In genomic region chr12:65705380-65705876, GRCh38 we compare ENCODE assay signal across 21 cellular contexts.
DNase-seq lines count a peak whose midpoint lies in the region; ATAC-seq, FAIRE-seq and TF ChIP-seq lines count a peak whose summit lies in the region.
"Had no signal": no experiment of that assay in that cellular context is flagged by ENCODE, and none has a peak within 500 bp of the region (broad histone marks: within the 10 kb centered on the region; RNA-seq: fewer than 3 reads in every experiment).

No MANE protein-coding gene starts in this region.

- no peak overlapping the region for H3K4me2 ChIP-seq in H1 (ENCODE audit: insufficient read depth in 1 of 2, low read depth in 2 of 2, low read length in 2 of 2)
- H3K4me2 ChIP-seq: BLaER1, GM23338 had no signal

- TF ChIP-seq POLR2A in H1 (IDR thresholded peaks at IDR 0.05; ENCODE audit: control extremely low read depth in 1 of 2, low read depth in 2 of 2, low read length in 2 of 2), result no peak

- H3K9me3 ChIP-seq in HEK293 (ENCODE audit: control insufficient read depth, insufficient read depth, low read depth, low read length), result no peaks in the 10 kb centered on the region
- H3K9me3 ChIP-seq in H1 (ENCODE audit: insufficient read depth in 2 of 2, low read depth in 1 of 2, low read length in 1 of 2), result peaks cover 0 to 8% of the 10 kb centered on the region in 2 experiments; a peak in 1 of 4 replicates

- WGBS in H1 (ENCODE audit: extremely low coverage in 1 of 2, insufficient coverage in 1 of 2, insufficient read length in 1 of 2, insufficient replicate concordance in 2 of 2, low coverage in 1 of 2, low lambda C conversion rate in 2 of 2, missing lambda C conversion rate in 1 of 2), 2 experiments, result 90% methylated on average over 2 of the region's 2 CpGs; no CpG with 5 or more reads in 1 of the 2 experiments

- H2BK20ac ChIP-seq in H1 (ENCODE audit: low read length), result no peak overlapping the region

- peak; percentile 7 for FAIRE-seq in H1 (lab: Jason Lieb, UNC)
- FAIRE-seq: GM12892, GM19239 had no signal

- no peaks in the 10 kb centered on the region for H3K23me2 ChIP-seq in H1 (ENCODE audit: low read depth, low read length)

- H3K79me1 ChIP-seq in H1 (ENCODE audit: low read depth, low read length), result no peaks in the 10 kb centered on the region

- peaks cover 1 to 12% of the 10 kb centered on the region in 2 donors for H3K36me3 Mint-ChIP-seq in activated T-cell treated with anti-CD3 and anti-CD28 coated beads, Interleukin-2, amount 50 U/mL, for 72 hours (ENCODE audit: insufficient read depth in 2 of 2)
- H3K36me3 Mint-ChIP-seq: CD4-positive, CD25-positive, alpha-beta regulatory T cell; CD8-positive, alpha-beta T cell had no signal

- no peak for TF ChIP-seq CTCF in HEK293 (tag by site-specific recombination; IDR thresholded peaks at IDR 0.05)
- TF ChIP-seq CTCF in H1 (IDR thresholded peaks at IDR 0.05; ENCODE audit: control extremely low read depth in 1 of 3, insufficient read depth in 1 of 3, low read depth in 1 of 3, low read length in 3 of 3), result no peak

- no peak overlapping the region for H3K27ac ChIP-seq in HEK293 (ENCODE audit: extremely low read depth, low read depth, low read length)
- H3K27ac ChIP-seq in H1 (ENCODE audit: low read depth, low read length), result no peak overlapping the region
- H3K27ac ChIP-seq: BLaER1, C4-2B had no signal

- peaks cover 11% of the 10 kb centered on the region for H3K27me3 Mint-ChIP-seq in activated T-cell treated with anti-CD3 and anti-CD28 coated beads, Interleukin-2, amount 50 U/mL, for 72 hours (ENCODE audit: low read depth)
- H3K27me3 Mint-ChIP-seq: CD4-positive, CD25-positive, alpha-beta regulatory T cell had no signal

- no peak overlapping the region for H2AFZ ChIP-seq in H1 (ENCODE audit: low read length)
- H2AFZ ChIP-seq: GM23338 had no signal

- no peak overlapping the region for H2BK15ac ChIP-seq in H1 (ENCODE audit: low read length)

- H3K14ac ChIP-seq in H1 (ENCODE audit: insufficient read length), result no peak overlapping the region

- no peak overlapping the region for H2BK5ac ChIP-seq in H1 (ENCODE audit: low read depth, low read length)

- no peak overlapping the region for H2AK5ac ChIP-seq in H1 (ENCODE audit: low read depth, low read length)

- no peaks in the 10 kb centered on the region; the same call in 1 of the 2 replicates for H3K4me1 ChIP-seq in HEK293 (ENCODE audit: control insufficient read depth, insufficient read depth, low read length)
- H3K4me1 ChIP-seq in H1 (replicated peaks in 1 of 4; ENCODE audit: control insufficient read depth in 3 of 4, insufficient read depth in 4 of 4, low read length in 3 of 4), result no peaks in the 10 kb centered on the region
- H3K4me1 ChIP-seq: BLaER1 had no signal

- H4K8ac ChIP-seq in H1 (ENCODE audit: extremely low read depth, insufficient read depth, low read length), result no peak overlapping the region

- H4K5ac ChIP-seq in H1 (ENCODE audit: insufficient read length, low read depth, low read length), result no peak overlapping the region

- H2BK12ac ChIP-seq in H1 (ENCODE audit: low read depth, low read length), result no peak overlapping the region

- no peak overlapping the region for H3K4me3 Mint-ChIP-seq in activated T-cell treated with anti-CD3 and anti-CD28 coated beads, Interleukin-2, amount 50 U/mL, for 72 hours
- H3K4me3 Mint-ChIP-seq: B cell; CD4-positive, CD25-positive, alpha-beta regulatory T cell; CD8-positive, alpha-beta T cell; GM23338; HFFc6 had no signal

- no peak overlapping the region for H4K91ac ChIP-seq in H1 (replicated peaks; ENCODE audit: insufficient read length, low read length)

- no peak overlapping the region for H3K9ac ChIP-seq in H1 (replicated peaks in 1 of 4; ENCODE audit: extremely low read depth in 1 of 4, low read depth in 3 of 4, low read length in 3 of 4)
- H3K9ac ChIP-seq: BLaER1 had no signal

- no peak overlapping the region for H2BK120ac ChIP-seq in H1 (replicated peaks; ENCODE audit: low read depth, low read length)

- POLR2A ChIA-PET in HEK293 (lab: Yijun Ruan, JAX), result no interaction called here
- POLR2A ChIA-PET in H1 (lab: Charles Lee; ENCODE audit: partially characterized antibody), result no interaction called here

- no peaks in the 10 kb centered on the region for H3K27me3 ChIP-seq in H1 (replicated peaks in 1 of 4; ENCODE audit: control insufficient read depth in 3 of 4, extremely low read depth in 1 of 4, insufficient read depth in 3 of 4, low read length in 3 of 4)
- H3K27me3 ChIP-seq: BLaER1 had no signal

- CTCF ChIA-PET in HEK293 (lab: Yijun Ruan, JAX), result interaction anchor here (0.6 kb wide), 4 partner anchors 44 to 285 kb away, joined by 3 to 4 read pairs (median 4); no protein-coding TSS in a partner anchor
- CTCF ChIA-PET in H1 (lab: Charles Lee; ENCODE audit: partially characterized antibody), result interaction anchor here (0.6 to 1.2 kb wide), 2 partner anchors 26 to 1077 kb away, joined by 3 to 4 read pairs; no protein-coding TSS in a partner anchor

- no peaks in the 10 kb centered on the region for H3K4me1 Mint-ChIP-seq in activated T-cell treated with anti-CD3 and anti-CD28 coated beads, Interleukin-2, amount 50 U/mL, for 72 hours (ENCODE audit: low read depth)
- H3K4me1 Mint-ChIP-seq: B cell; CD4-positive, CD25-positive, alpha-beta regulatory T cell; GM23338 had no signal

- H3K23ac ChIP-seq in H1 (ENCODE audit: insufficient read length), result no peak overlapping the region

- no peaks in the 10 kb centered on the region for H3K79me2 ChIP-seq in H1 (ENCODE audit: control insufficient read depth in 1 of 2, insufficient read depth in 2 of 2, low read length in 2 of 2)

- TF ChIP-seq EP300 in H1 (IDR thresholded peaks at IDR 0.05; ENCODE audit: borderline replicate concordance in 1 of 2, low read depth in 2 of 2, low read length in 2 of 2), result no peak

- peak; percentile 20 for DNase-seq in ELR (ENCODE audit: low read depth)
- no peak for DNase-seq in H1 (ENCODE audit: low read depth in 1 of 2, low spot score in 2 of 2)
- DNase-seq in NCI-H2171 (lab: John Stamatoyannopoulos, UW), result no peak
- DNase-seq in activated T-cell treated with anti-CD3 and anti-CD28 coated beads, Interleukin-2, amount 50 U/mL, for 72 hours, result no peak
- DNase-seq in COR-L47 (lab: John Stamatoyannopoulos, UW), result no peak
- DNase-seq: Calu3; CD4-positive, CD25-positive, alpha-beta regulatory T cell; CD8-positive, alpha-beta T cell; DMS53; DMS79 treated with DMSO at 0.1 percent for 48 hours; H7; HCEC 1CT; HFFc6 had no signal

- H3K4me3 ChIP-seq in HEK293 (ENCODE audit: low read depth, low read length) (no peak overlapping the region), H1 (ENCODE audit: extremely low read depth in 1 of 4, insufficient read depth in 2 of 4, low read depth in 3 of 4, low read length in 4 of 4) (no peak overlapping the region)
- H3K4me3 ChIP-seq: BLaER1, GM23338 had no signal

- no peaks in the 10 kb centered on the region for H4K20me1 ChIP-seq in H1 (replicated peaks in 1 of 2; ENCODE audit: control insufficient read depth in 1 of 2, insufficient read depth in 2 of 2, low read length in 2 of 2)
- H4K20me1 ChIP-seq: BLaER1 had no signal

- no peak for ATAC-seq in activated T-cell treated with anti-CD3 and anti-CD28 coated beads, Interleukin-2, amount 50 U/mL, for 72 hours (replicated peaks in 1 of 2)
- no peak for ATAC-seq in GM18502 (IDR thresholded peaks at IDR 0.05; ENCODE audit: poor library complexity, unreplicated experiment)
- ATAC-seq: CD8-positive, alpha-beta T cell; GM23338 had no signal

- TF ChIP-seq RAD21 in H1 (IDR thresholded peaks at IDR 0.05 in 1 of 2, conservative IDR thresholded peaks at IDR 0.05 in 1 of 2; ENCODE audit: low read depth in 2 of 2, low read length in 2 of 2), result no peak

- no peak overlapping the region for H3K18ac ChIP-seq in H1 (ENCODE audit: extremely low read depth, low read length)

- H3K36me3 ChIP-seq in HEK293 (ENCODE audit: control insufficient read depth in 2 of 2, insufficient read depth in 1 of 2, low read length in 2 of 2) (no peaks in the 10 kb centered on the region), H1 (ENCODE audit: control insufficient read depth in 2 of 4, insufficient read depth in 4 of 4, low read length in 3 of 4) (no peaks in the 10 kb centered on the region; a peak in 1 of 8 replicates)
- H3K36me3 ChIP-seq: BLaER1 had no signal

- H3K4ac ChIP-seq in H1 (replicated peaks; ENCODE audit: insufficient read length, low read depth, low read length), result no peak overlapping the region

- no peak overlapping the region for H3K27ac Mint-ChIP-seq in activated T-cell treated with anti-CD3 and anti-CD28 coated beads, Interleukin-2, amount 50 U/mL, for 72 hours
- H3K27ac Mint-ChIP-seq: B cell; CD4-positive, CD25-positive, alpha-beta regulatory T cell; CD8-positive, alpha-beta T cell; GM23338; HFFc6 had no signal

- H3K9me3 Mint-ChIP-seq in activated T-cell treated with anti-CD3 and anti-CD28 coated beads, Interleukin-2, amount 50 U/mL, for 72 hours, result peaks cover 16 to 22% of the 10 kb centered on the region in 2 donors

- no peak overlapping the region for H3K56ac ChIP-seq in H1 (replicated peaks; ENCODE audit: insufficient read length, low read depth, low read length)

TF ChIP-seq in HEK293, 187 proteins besides CTCF, POLR2A, EP300 and RAD21 (continues in another document):
- TF ChIP-seq ZNF791 (tag by site-specific recombination; IDR thresholded peaks at IDR 0.05) (peak; percentile 96), ZNF202 (tag by site-specific recombination; IDR thresholded peaks at IDR 0.05; ENCODE audit: borderline replicate concordance) (no peak), ZNF704 (tag by site-specific recombination; IDR thresholded peaks at IDR 0.05) (no peak)

TF ChIP-seq in H1, 55 proteins besides CTCF, POLR2A, EP300 and RAD21 (continues in another document):
- TF ChIP-seq RBBP5 (IDR thresholded peaks at IDR 0.05; ENCODE audit: borderline replicate concordance, low read depth, low read length) (no peak), HDAC2 (IDR thresholded peaks at IDR 0.05; ENCODE audit: borderline replicate concordance in 1 of 2, low read depth in 2 of 2, low read length in 2 of 2) (no peak), KDM1A (IDR thresholded peaks at IDR 0.05; ENCODE audit: borderline replicate concordance, low read length) (no peak), NANOG (IDR thresholded peaks at IDR 0.05; ENCODE audit: insufficient read depth, low read depth, low read length, poor library complexity, severe bottlenecking) (no peak), SIX5 (IDR thresholded peaks at IDR 0.05; ENCODE audit: low read depth, low read length) (no peak)
- TF ChIP-seq, protein P1, sequence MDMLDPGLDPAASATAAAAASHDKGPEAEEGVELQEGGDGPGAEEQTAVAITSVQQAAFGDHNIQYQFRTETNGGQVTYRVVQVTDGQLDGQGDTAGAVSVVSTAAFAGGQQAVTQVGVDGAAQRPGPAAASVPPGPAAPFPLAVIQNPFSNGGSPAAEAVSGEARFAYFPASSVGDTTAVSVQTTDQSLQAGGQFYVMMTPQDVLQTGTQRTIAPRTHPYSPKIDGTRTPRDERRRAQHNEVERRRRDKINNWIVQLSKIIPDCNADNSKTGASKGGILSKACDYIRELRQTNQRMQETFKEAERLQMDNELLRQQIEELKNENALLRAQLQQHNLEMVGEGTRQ (IDR thresholded peaks at IDR 0.05; ENCODE audit: low read length), result no peak
